ENCODE assay signal across 1 cellular context in genomic region chr22:26763633-26764295, GRCh38.
TF ChIP-seq lines count a peak whose summit lies in the region.

No MANE protein-coding gene starts in this region.

TF ChIP-seq in HepG2, 621 proteins besides CTCF, POLR2A, EP300 and RAD21 (continued from another document):
- TF ChIP-seq SAP130 (CRISPR knock-in tag; IDR thresholded peaks at IDR 0.05; ENCODE audit: low read depth) (peak; percentile 38), HOMEZ (CRISPR knock-in tag; IDR thresholded peaks at IDR 0.05; ENCODE audit: low read depth) (peak; percentile 82), GABPB1 (CRISPR knock-in tag; IDR thresholded peaks at IDR 0.05) (peak; percentile 26; the same call in 1 of the 2 replicates), MYC (CRISPR knock-in tag; IDR thresholded peaks at IDR 0.05; ENCODE audit: borderline replicate concordance) (0 out of 2 replicates have a peak, but pooled peaks have one; percentile 24), POLR2AphosphoS5 (IDR thresholded peaks at IDR 0.05; ENCODE audit: low read depth, low read length) (no peak), FOXA3 (CRISPR knock-in tag; IDR thresholded peaks at IDR 0.05) (peak; percentile 79), RXRB (CRISPR knock-in tag; IDR thresholded peaks at IDR 0.05; ENCODE audit: borderline replicate concordance) (no peak), SALL1 (CRISPR knock-in tag; IDR thresholded peaks at IDR 0.05) (peak; percentile 24; the same call in 1 of the 2 replicates), ZNF672 (CRISPR knock-in tag; IDR thresholded peaks at IDR 0.05) (no peak), ZNF343 (CRISPR knock-in tag; IDR thresholded peaks at IDR 0.05) (no peak), ZBTB44 (CRISPR knock-in tag; IDR thresholded peaks at IDR 0.05) (no peak), HMG20A (CRISPR knock-in tag; IDR thresholded peaks at IDR 0.05; ENCODE audit: borderline replicate concordance) (peak; percentile 35; the same call in 1 of the 2 replicates), USF2 (IDR thresholded peaks at IDR 0.05; ENCODE audit: low read depth, low read length) (peak; percentile 60; the same call in 1 of the 2 replicates), USF2 (CRISPR knock-in tag; IDR thresholded peaks at IDR 0.05; ENCODE audit: borderline replicate concordance) (peak; percentile 49; the same call in 1 of the 2 replicates), ZNF766 (CRISPR knock-in tag; IDR thresholded peaks at IDR 0.05; ENCODE audit: borderline replicate concordance) (no peak), ETV6 (CRISPR knock-in tag; conservative IDR thresholded peaks at IDR 0.05) (no peak), BCL6 (CRISPR knock-in tag; IDR thresholded peaks at IDR 0.05) (peak; percentile 65), MXI1 (IDR thresholded peaks at IDR 0.05; ENCODE audit: borderline replicate concordance, low read depth, low read length) (peak; percentile 45; the same call in 1 of the 3 replicates)
